In the genomic region with DNA sequence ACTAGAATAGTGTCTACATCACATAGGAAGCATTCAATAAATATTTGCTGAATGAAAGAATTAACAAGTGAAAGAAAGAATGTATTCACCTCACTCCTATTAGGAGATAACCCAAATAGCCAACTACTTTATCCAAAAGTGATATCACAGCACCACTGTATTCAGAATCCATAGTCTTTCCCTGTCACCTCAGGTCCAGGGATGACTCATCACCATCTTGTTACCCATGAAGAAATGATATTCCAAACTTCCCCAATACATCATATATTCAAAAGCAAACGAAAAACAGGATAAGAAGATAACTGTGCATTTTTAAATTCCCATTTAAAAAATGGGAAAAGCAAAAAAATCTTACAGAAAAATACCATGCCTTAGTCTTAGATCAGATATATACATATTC, we compare ENCODE assay signal across 8 cellular contexts. TPM values are rescaled to one million over a fixed set of nuclear protein-coding genes. Genes with fewer than 3 reads are reported as not detected.
"Had no signal": no experiment of that assay in that cellular context is flagged by ENCODE, and none has a peak within 500 bp of the region (broad histone marks: within the 10 kb centered on the region; RNA-seq: fewer than 3 reads in every experiment).

No MANE protein-coding gene starts in this region.

- H3K4me3 ChIP-seq: GM23338 had no signal

- H2AFZ ChIP-seq: GM23338 had no signal

- H3K4me2 ChIP-seq: GM23338 had no signal

- DNase-seq: H9, HCEC 1CT, KG1 had no signal

- FAIRE-seq: H1, H54, HTR-8/SVneo had no signal

- ATAC-seq: GM23338 had no signal

RNA-seq across cellular contexts. Expression of gene GPR137C, which starts 39.4 kb away (rescaled TPM):
- polyA plus RNA-seq: IgD-negative memory B cell had no signal
